8 cellular contexts compared by ENCODE assay signal in genomic region chr6:137218473-137218916, GRCh38. TPM values are rescaled to one million over a fixed set of nuclear protein-coding genes. Genes with fewer than 3 reads are reported as not detected.
DNase-seq lines count a peak whose midpoint lies in the region; ATAC-seq and TF ChIP-seq lines count a peak whose summit lies in the region.

No MANE protein-coding gene starts in this region.

- peaks cover 76% of the 10 kb centered on the region for H3K4me1 Mint-ChIP-seq in CD14-positive monocyte
- H3K4me1 Mint-ChIP-seq in brain = peaks cover 45% of the 10 kb centered on the region

- H3K79me2 ChIP-seq in smooth muscle cell (ENCODE audit: low read depth) = peaks cover 54% of the 10 kb centered on the region

- TF ChIP-seq POLR2A in GM19193 (IDR thresholded peaks at IDR 0.05; ENCODE audit: extremely low read depth, insufficient read depth, insufficient read length) = peak; percentile 19

- H3K4me1 ChIP-seq in smooth muscle cell (ENCODE audit: low read depth) = peaks cover 13% of the 10 kb centered on the region

- intact Hi-C loops in CD14-positive monocyte (cut with micrococcal nuclease) = loop anchor here in 1 of 2 donors (2.0 to 5.0 kb wide), 3 partner anchors 22 to 94 kb away; no protein-coding TSS in a partner anchor

- H3K4me3 Mint-ChIP-seq in CD14-positive monocyte (peak overlapping the region; percentile 94 to 99), brain (peak overlapping the region; percentile 94 to 100 (median 98))

- H3K27ac Mint-ChIP-seq in CD14-positive monocyte (peak overlapping the region; percentile 99 to 100 (median 100)), brain (peak overlapping the region; percentile 92 to 99 (median 98))

- ATAC-seq in HG03520 (IDR thresholded peaks at IDR 0.05; ENCODE audit: unreplicated experiment) (peak; percentile 27), SK-N-SH treated with all-trans-retinoic acid at 6 μM for 48 hours (peak; percentile 69)

- 1% methylated on average over 13 of the region's 13 CpGs for WGBS in smooth muscle cell (ENCODE audit: low lambda C conversion rate)

- peak overlapping the region; percentile 97 for H3K4me3 ChIP-seq in iPS-18c (ENCODE audit: insufficient read depth, low read depth, low read length)
- peak overlapping the region; percentile 81 for H3K4me3 ChIP-seq in smooth muscle cell

- H3K9me3 ChIP-seq in iPS-18c (ENCODE audit: control insufficient read depth, insufficient read depth, low read length) = no peaks in the 10 kb centered on the region
- H3K9me3 ChIP-seq in smooth muscle cell (replicated peaks; ENCODE audit: low read depth) = no peaks in the 10 kb centered on the region

- H3K36me3 ChIP-seq in smooth muscle cell (ENCODE audit: low read depth) = no peaks in the 10 kb centered on the region

- peaks cover 0 to 1% (median 0%) of the 10 kb centered on the region in 7 donors for H3K9me3 Mint-ChIP-seq in CD14-positive monocyte
- peaks cover 0 to 6% (median 3%) of the 10 kb centered on the region in 5 experiments for H3K9me3 Mint-ChIP-seq in brain

- no peaks in the 10 kb centered on the region for H3F3A ChIP-seq in smooth muscle cell (ENCODE audit: low read depth)

- peak overlapping the region; percentile 87 for H3K4me2 ChIP-seq in smooth muscle cell

- H3K27me3 ChIP-seq in smooth muscle cell (ENCODE audit: low read depth) = no peaks in the 10 kb centered on the region

- peak overlapping the region; percentile 89 for H2AFZ ChIP-seq in smooth muscle cell (ENCODE audit: low read depth)

- DNase-seq in CD14-positive monocyte (ENCODE audit: low spot score) (peak; percentile 88), smooth muscle cell (lab: John Stamatoyannopoulos, UW; ENCODE audit: unreplicated experiment) (no peak), NK-92 (lab: John Stamatoyannopoulos, UW; ENCODE audit: unreplicated experiment) (no peak)

- H3K9ac ChIP-seq in smooth muscle cell (ENCODE audit: low read depth) = peak overlapping the region; percentile 97

- H4K20me1 ChIP-seq in smooth muscle cell (ENCODE audit: low read depth) = peaks cover 49% of the 10 kb centered on the region

- TF ChIP-seq CTCF in CD14-positive monocyte (IDR thresholded peaks at IDR 0.05) (no peak), brain (conservative IDR thresholded peaks at IDR 0.05) (no peak), smooth muscle cell (IDR thresholded peaks at IDR 0.05; ENCODE audit: borderline replicate concordance, insufficient read depth, poor library complexity, severe bottlenecking) (no peak)

- H3K36me3 Mint-ChIP-seq in CD14-positive monocyte = peaks cover 37 to 44% of the 10 kb centered on the region in 2 donors
- H3K36me3 Mint-ChIP-seq in brain = peaks cover 22% of the 10 kb centered on the region

- peaks cover 0 to 4% (median 0%) of the 10 kb centered on the region in 3 donors for H3K27me3 Mint-ChIP-seq in CD14-positive monocyte (ENCODE audit: low read depth in 3 of 3)
- peaks cover 22% of the 10 kb centered on the region for H3K27me3 Mint-ChIP-seq in brain

- H3K27ac ChIP-seq in smooth muscle cell (ENCODE audit: low read depth) = peak overlapping the region; percentile 96

TF ChIP-seq in SK-N-SH treated with all-trans-retinoic acid at 6 μM for 48 hours, 23 proteins besides CTCF, POLR2A, EP300 and RAD21:
- no peak for TF ChIP-seq BACH2 (CRISPR knock-in tag; IDR thresholded peaks at IDR 0.05; ENCODE audit: borderline replicate concordance)
- TF ChIP-seq CSRNP3 (CRISPR knock-in tag; IDR thresholded peaks at IDR 0.05) = no peak
- no peak for TF ChIP-seq ISL1 (CRISPR knock-in tag; IDR thresholded peaks at IDR 0.05)
- TF ChIP-seq TCF4 (CRISPR knock-in tag; IDR thresholded peaks at IDR 0.05; ENCODE audit: borderline replicate concordance) = no peak
- no peak for TF ChIP-seq PATZ1 (CRISPR knock-in tag; IDR thresholded peaks at IDR 0.05; ENCODE audit: borderline replicate concordance)
- no peak for TF ChIP-seq ESRRG (CRISPR knock-in tag; IDR thresholded peaks at IDR 0.05)
- TF ChIP-seq ZNF8 (CRISPR knock-in tag; IDR thresholded peaks at IDR 0.05) = no peak
- no peak for TF ChIP-seq ZNF70 (CRISPR knock-in tag; IDR thresholded peaks at IDR 0.05)
- TF ChIP-seq ARNTL (CRISPR knock-in tag; IDR thresholded peaks at IDR 0.05; ENCODE audit: borderline replicate concordance, low read depth) = no peak
- no peak for TF ChIP-seq CREB5 (CRISPR knock-in tag; IDR thresholded peaks at IDR 0.05; ENCODE audit: low read depth)
- no peak for TF ChIP-seq SNAI2 (CRISPR knock-in tag; IDR thresholded peaks at IDR 0.05)

RNA-seq across cellular contexts. Expression of gene IFNGR1, which starts 0.7 kb away (rescaled TPM):
- polyA plus RNA-seq in CD14-positive monocyte (100 to 1,000 TPM; 364 to 372 TPM), brain (ENCODE audit: insufficient read depth, low read depth, low replicate concordance) (27.8 TPM), smooth muscle cell (51.1 and 61.1 TPM in 2 replicates)
- total RNA-seq in smooth muscle cell = 83.7 and 88.3 TPM in 2 replicates

RNA-seq across cellular contexts. Expression of gene IL22RA2, which starts 45.1 kb away (rescaled TPM):
- polyA plus RNA-seq in CD14-positive monocyte = not detected
- not detected for polyA plus RNA-seq in brain (ENCODE audit: insufficient read depth, low read depth, low replicate concordance)
- total RNA-seq in smooth muscle cell = not detected in 2 replicates
- polyA plus RNA-seq in smooth muscle cell = not detected in 2 replicates
